ENCODE assay signal across 8 cellular contexts in genomic region chr1:53061859-53062714, GRCh38. TPM values are rescaled to one million over a fixed set of nuclear protein-coding genes. Genes with fewer than 3 reads are reported as not detected.
A peak's percentile ranks its signal among the peaks of the same experiment; 100 is the strongest.
DNase-seq lines count a peak whose midpoint lies in the region; ATAC-seq and TF ChIP-seq lines count a peak whose summit lies in the region.

PODN (plus strand) TSS chr1:53062213; CDS start chr1:53069856, 7,643 bp downstream.

- intact Hi-C loops in lower lobe of right lung (cut with DNase I), result no loop called here

- WGBS in thymus, result under 1% methylated on average over 74 of the region's 74 CpGs

- peaks cover 54% of the 10 kb centered on the region for H3K27me3 Mint-ChIP-seq in activated T-cell treated with anti-CD3 and anti-CD28 coated beads, Interleukin-2, amount 50 U/mL, for 72 hours (ENCODE audit: low read depth)

- H3K27ac ChIP-seq in coronary artery, result peak within 1 kb of the TSS; percentile 50 to 87
- peak within 1 kb of the TSS; percentile 69 for H3K27ac ChIP-seq in lower lobe of right lung
- no peak within 1 kb of the TSS for H3K27ac ChIP-seq in thymus (ENCODE audit: low read depth)

- no peaks in the 10 kb centered on the region for H3K9me3 Mint-ChIP-seq in activated T-cell treated with anti-CD3 and anti-CD28 coated beads, Interleukin-2, amount 50 U/mL, for 72 hours

- no peaks in the 10 kb centered on the region for H3K9me3 ChIP-seq in lower lobe of right lung
- H3K9me3 ChIP-seq in thymus (ENCODE audit: control insufficient read depth), result no peaks in the 10 kb centered on the region

- H3K4me3 Mint-ChIP-seq in activated T-cell treated with anti-CD3 and anti-CD28 coated beads, Interleukin-2, amount 50 U/mL, for 72 hours, result peak within 1 kb of the TSS; percentile 66 to 78

- H3K4me1 Mint-ChIP-seq in activated T-cell treated with anti-CD3 and anti-CD28 coated beads, Interleukin-2, amount 50 U/mL, for 72 hours (ENCODE audit: low read depth), result peaks cover 5% of the 10 kb centered on the region

- H3K36me3 Mint-ChIP-seq in activated T-cell treated with anti-CD3 and anti-CD28 coated beads, Interleukin-2, amount 50 U/mL, for 72 hours (ENCODE audit: insufficient read depth in 2 of 2), result no peaks in the 10 kb centered on the region

- TF ChIP-seq CTCF in coronary artery (IDR thresholded peaks at IDR 0.05) (no peak), lower lobe of right lung (IDR thresholded peaks at IDR 0.05) (no peak)

- peak in 1 of 2 donors; percentile 25 for DNase-seq in activated T-cell treated with anti-CD3 and anti-CD28 coated beads, Interleukin-2, amount 50 U/mL, for 72 hours
- no peak for DNase-seq in activated T-cell treated with anti-CD3 and anti-CD28 coated beads, Interleukin-2, amount 50 U/mL, for 1 hour
- DNase-seq in coronary artery (ENCODE audit: low spot score), result no peak
- peak; percentile 52 for DNase-seq in lower lobe of right lung
- DNase-seq in RPMI8226, result no peak
- DNase-seq in cerebellar cortex (ENCODE audit: low spot score), result no peak

- peak within 1 kb of the TSS; percentile 91 for H3K4me3 ChIP-seq in coronary artery
- peak within 1 kb of the TSS; percentile 63 for H3K4me3 ChIP-seq in lower lobe of right lung
- H3K4me3 ChIP-seq in thymus (ENCODE audit: low read length), result peak within 1 kb of the TSS; percentile 47

- no peaks in the 10 kb centered on the region for H3K36me3 ChIP-seq in lower lobe of right lung
- H3K36me3 ChIP-seq in thymus (ENCODE audit: control insufficient read depth, insufficient read depth), result no peaks in the 10 kb centered on the region

- H3K27me3 ChIP-seq in lower lobe of right lung (ENCODE audit: low read depth) (peaks cover 24% of the 10 kb centered on the region), thymus (ENCODE audit: control insufficient read depth, insufficient read depth) (peaks cover 16% of the 10 kb centered on the region)

- H3K27ac Mint-ChIP-seq in activated T-cell treated with anti-CD3 and anti-CD28 coated beads, Interleukin-2, amount 50 U/mL, for 72 hours, result no peak within 1 kb of the TSS

- peak; percentile 56 to 63 for ATAC-seq in activated T-cell treated with anti-CD3 and anti-CD28 coated beads, Interleukin-2, amount 50 U/mL, for 72 hours (replicated peaks in 1 of 2)
- ATAC-seq in lower lobe of right lung (peak; percentile 58 to 67), GM21717 (IDR thresholded peaks at IDR 0.05; ENCODE audit: unreplicated experiment) (no peak)

- peaks cover 11% of the 10 kb centered on the region for H3K4me1 ChIP-seq in lower lobe of right lung
- H3K4me1 ChIP-seq in thymus (ENCODE audit: control insufficient read depth, insufficient read depth, low read length), result peaks cover 3% of the 10 kb centered on the region

RNA-seq across cellular contexts. Expression of gene PODN, which starts in this region (rescaled TPM):
- total RNA-seq in activated T-cell treated with anti-CD3 and anti-CD28 coated beads, Interleukin-2, amount 50 U/mL, for 72 hours, result not detected
- 64.0 TPM for total RNA-seq in lower lobe of right lung
- 4.8 TPM for polyA plus RNA-seq in thymus

Comparison
In these comparisons a context has a peak if more than half of its experiments do, and no peak if none do; other contexts are left out.
1. RNA of gene PODN (total RNA-seq): 64.0 TPM in lower lobe of right lung (single experiment); not detected in activated T-cell treated with anti-CD3 and anti-CD28 coated beads, Interleukin-2, amount 50 U/mL, for 72 hours; every median in the first group is over 10 times any median in the second.
2. Peak in ATAC-seq in activated T-cell treated with anti-CD3 and anti-CD28 coated beads, Interleukin-2, amount 50 U/mL, for 72 hours; RNA of the gene not detected or under 1 TPM.
3. Peak in every context shown above with its lines, with median percentiles within 50 percentile points of each other: H3K4me3 ChIP-seq.